8 cellular contexts compared by ENCODE assay signal in genomic region chr18:7567487-7568425, GRCh38. TPM values are rescaled to one million over a fixed set of nuclear protein-coding genes. Genes with fewer than 3 reads are reported as not detected.
DNase-seq lines count a peak whose midpoint lies in the region; ATAC-seq and TF ChIP-seq lines count a peak whose summit lies in the region.

No MANE protein-coding gene starts in this region.

- H3K4me3 Mint-ChIP-seq in stimulated activated naive B cell treated with anti-CD40 and anti-IgM and Interleukin-4, amounts not matched to agents 10 μg/mL and 1 μg/mL and 100 μg/mL, for 72 hours = no peak overlapping the region

- no peaks in the 10 kb centered on the region for H3K9me3 ChIP-seq in BE2C
- H3K9me3 ChIP-seq in Peyer's patch = no peaks in the 10 kb centered on the region

- H3K4me1 Mint-ChIP-seq in stimulated activated naive B cell treated with anti-CD40 and anti-IgM and Interleukin-4, amounts not matched to agents 10 μg/mL and 1 μg/mL and 100 μg/mL, for 72 hours = peaks cover 0 to 2% of the 10 kb centered on the region in 2 donors

- peak; percentile 10 for DNase-seq in BE2C
- peak in 2 of 3 donors; percentile 56 to 62 for DNase-seq in Peyer's patch
- peak; percentile 77 for DNase-seq in dermis blood vessel endothelial cell
- peak; percentile 69 for DNase-seq in kidney tubule cell (ENCODE audit: low spot score)
- DNase-seq in stimulated activated naive B cell treated with anti-CD40 and anti-IgM and Interleukin-4, amounts not matched to agents 10 μg/mL and 1 μg/mL and 100 μg/mL, for 72 hours = peak; percentile 1
- DNase-seq in cerebellum (ENCODE audit: low spot score) = no peak

- H3K27me3 Mint-ChIP-seq in stimulated activated naive B cell treated with anti-CD40 and anti-IgM and Interleukin-4, amounts not matched to agents 10 μg/mL and 1 μg/mL and 100 μg/mL, for 72 hours = peaks cover 43 to 47% of the 10 kb centered on the region in 2 donors

- TF ChIP-seq POLR2A in Peyer's patch (IDR thresholded peaks at IDR 0.05) = no peak

- peak overlapping the region; percentile 74 to 93 (median 84) for H3K27ac ChIP-seq in Peyer's patch

- H3K27me3 ChIP-seq in BE2C = peaks cover 36% of the 10 kb centered on the region
- H3K27me3 ChIP-seq in Peyer's patch = no peaks in the 10 kb centered on the region

- H3K4me1 ChIP-seq in BE2C (no peaks in the 10 kb centered on the region), Peyer's patch (no peaks in the 10 kb centered on the region)

- H3K36me3 ChIP-seq in BE2C (no peaks in the 10 kb centered on the region), Peyer's patch (no peaks in the 10 kb centered on the region)

- H3K4me3 ChIP-seq in BE2C (ENCODE audit: low read depth, low read length) (no peak overlapping the region), Peyer's patch (peak overlapping the region; percentile 48 to 84 (median 70))

- peaks cover 5 to 6% of the 10 kb centered on the region in 2 donors for H3K9me3 Mint-ChIP-seq in stimulated activated naive B cell treated with anti-CD40 and anti-IgM and Interleukin-4, amounts not matched to agents 10 μg/mL and 1 μg/mL and 100 μg/mL, for 72 hours

- no peak overlapping the region for H3K27ac Mint-ChIP-seq in stimulated activated naive B cell treated with anti-CD40 and anti-IgM and Interleukin-4, amounts not matched to agents 10 μg/mL and 1 μg/mL and 100 μg/mL, for 72 hours

- TF ChIP-seq CTCF in BE2C (IDR thresholded peaks at IDR 0.05; ENCODE audit: low read depth, low read length) (no peak), Peyer's patch (IDR thresholded peaks at IDR 0.05) (peak in 2 of 6 experiments; percentile 10 to 27)

- H3K36me3 Mint-ChIP-seq in stimulated activated naive B cell treated with anti-CD40 and anti-IgM and Interleukin-4, amounts not matched to agents 10 μg/mL and 1 μg/mL and 100 μg/mL, for 72 hours = peaks cover 0 to 6% of the 10 kb centered on the region in 2 donors

- peak; percentile 29 for ATAC-seq in GM19035 (IDR thresholded peaks at IDR 0.05; ENCODE audit: unreplicated experiment)
- ATAC-seq in stimulated activated naive B cell treated with anti-CD40 and anti-IgM and Interleukin-4, amounts not matched to agents 10 μg/mL and 1 μg/mL and 100 μg/mL, for 72 hours (replicated peaks) = peak; percentile 19 to 45
- ATAC-seq in GM21786 (IDR thresholded peaks at IDR 0.05; ENCODE audit: unreplicated experiment) = no peak

RNA-seq across cellular contexts. Expression of gene PTPRM, which starts 0.6 kb away (rescaled TPM):
- polyA plus RNA-seq in BE2C (2012; ENCODE audit: insufficient read depth, insufficient read length, low read depth) = 0.32 TPM
- total RNA-seq in Peyer's patch = 100 to 1,000 TPM in 1 of 4 donors, 10 to 100 TPM in 3; 39.6 to 211 (median 80.3) TPM
- 87.5 and 104 TPM in 2 replicates for total RNA-seq in dermis blood vessel endothelial cell
- total RNA-seq in cerebellum = 268 TPM
